Comparison of ENCODE assay signal across 8 cellular contexts in the genomic region with DNA sequence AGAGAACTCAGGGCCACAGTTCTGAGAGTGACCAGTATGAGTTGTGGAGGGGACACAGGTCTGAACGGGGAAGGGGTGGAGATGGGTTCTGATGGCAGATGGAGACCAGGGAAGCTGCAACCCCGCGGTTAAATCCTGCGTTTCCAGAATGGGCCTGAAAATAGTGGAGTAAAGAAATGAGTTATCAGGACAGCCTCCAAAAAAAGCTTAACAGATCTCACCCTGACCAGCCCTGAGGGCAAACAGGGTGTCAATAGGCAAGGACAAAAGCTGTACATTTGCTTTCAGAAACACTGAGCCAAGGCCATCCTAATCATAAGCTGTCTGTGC. TPM values are rescaled to one million over a fixed set of nuclear protein-coding genes. Genes with fewer than 3 reads are reported as not detected.
A peak's percentile ranks its signal among the peaks of the same experiment; 100 is the strongest.
DNase-seq lines count a peak whose midpoint lies in the region; ATAC-seq and TF ChIP-seq lines count a peak whose summit lies in the region.

No MANE protein-coding gene starts in this region.

- H3K36me3 ChIP-seq in colonic mucosa, result no peaks in the 10 kb centered on the region
- no peaks in the 10 kb centered on the region for H3K36me3 ChIP-seq in effector memory CD4-positive, alpha-beta T cell (ENCODE audit: control insufficient read depth, insufficient read depth, low read length)

- no peaks in the 10 kb centered on the region for H3K9me3 ChIP-seq in colonic mucosa
- no peaks in the 10 kb centered on the region for H3K9me3 ChIP-seq in effector memory CD4-positive, alpha-beta T cell (ENCODE audit: control insufficient read depth, low read length)

- peaks cover 7% of the 10 kb centered on the region for H3K36me3 Mint-ChIP-seq in natural killer cell

- peak overlapping the region; percentile 87 for H3K4me3 Mint-ChIP-seq in natural killer cell

- intact Hi-C loops in colonic mucosa (cut with DNase I), result no loop called here
- intact Hi-C loops in natural killer cell (cut with micrococcal nuclease), result no loop called here

- no peak overlapping the region for H3K9ac ChIP-seq in colonic mucosa (ENCODE audit: low read depth in 2 of 2, low read length in 2 of 2)

- peaks cover 27 to 49% of the 10 kb centered on the region in 2 donors for H3K27me3 Mint-ChIP-seq in natural killer cell (ENCODE audit: low read depth in 2 of 2)

- H3K27ac Mint-ChIP-seq in natural killer cell, result no peak overlapping the region

- H3K27ac ChIP-seq in colonic mucosa, result no peak overlapping the region
- no peak overlapping the region for H3K27ac ChIP-seq in effector memory CD4-positive, alpha-beta T cell (ENCODE audit: insufficient read depth, low read length, poor library complexity, severe bottlenecking)

- TF ChIP-seq CTCF in AG10803 (conservative IDR thresholded peaks at IDR 0.05; ENCODE audit: low read length) (no peak), colonic mucosa (IDR thresholded peaks at IDR 0.05) (no peak), natural killer cell (IDR thresholded peaks at IDR 0.05) (no peak)

- ATAC-seq in HG03175 (IDR thresholded peaks at IDR 0.05; ENCODE audit: unreplicated experiment) (peak; percentile 11), natural killer cell (no peak), HG03135 (IDR thresholded peaks at IDR 0.05; ENCODE audit: unreplicated experiment) (no peak), GM21717 (IDR thresholded peaks at IDR 0.05; ENCODE audit: unreplicated experiment) (no peak)

- DNase-seq in AG10803 (ENCODE audit: low read depth) (no peak), colonic mucosa (no peak), natural killer cell (no peak), NCI-H446 treated with DMSO at 0.1 percent for 48 hours (lab: John Stamatoyannopoulos, UW) (no peak)
- DNase-seq in effector memory CD4-positive, alpha-beta T cell, result no peak

- H3K4me1 ChIP-seq in colonic mucosa, result no peaks in the 10 kb centered on the region
- peaks cover 11% of the 10 kb centered on the region for H3K4me1 ChIP-seq in effector memory CD4-positive, alpha-beta T cell (ENCODE audit: control insufficient read depth, insufficient read depth, low read length, poor library complexity, severe bottlenecking)

- H3K27me3 ChIP-seq in colonic mucosa, result peaks cover 35% of the 10 kb centered on the region
- peaks cover 16% of the 10 kb centered on the region for H3K27me3 ChIP-seq in effector memory CD4-positive, alpha-beta T cell (replicated peaks; ENCODE audit: control insufficient read depth, insufficient read depth, low read length, poor library complexity, severe bottlenecking)

- no peaks in the 10 kb centered on the region for H3K9me3 Mint-ChIP-seq in natural killer cell

- H3K4me1 Mint-ChIP-seq in natural killer cell, result peaks cover 0 to 5% of the 10 kb centered on the region in 2 donors

- peak overlapping the region; percentile 58 for H3K4me3 ChIP-seq in AG10803 (ENCODE audit: low read length)
- H3K4me3 ChIP-seq in colonic mucosa, result peak overlapping the region; percentile 52
- no peak overlapping the region for H3K4me3 ChIP-seq in effector memory CD4-positive, alpha-beta T cell (ENCODE audit: insufficient read depth, low read depth, low read length, poor library complexity, severe bottlenecking)

RNA-seq across cellular contexts. Expression of gene RTN1, which starts 0.6 kb away (rescaled TPM):
- 1 to 10 TPM in 1 of 2 donors, under 1 TPM in 1; 0.84 to 4.7 TPM for total RNA-seq in colonic mucosa
- 1 to 10 TPM; 1.9 to 3.6 (median 2.3) TPM for total RNA-seq in natural killer cell

RNA-seq across cellular contexts. Expression of gene LRRC9, which starts 48.8 kb away (rescaled TPM):
- total RNA-seq in colonic mucosa, result under 1 TPM in 1 of 2 donors, not detected in 1; 0.20 TPM
- total RNA-seq in natural killer cell, result not detected
